Comparison of ENCODE assay signal across 1 cellular context in genomic region chr14:37172024-37172869, GRCh38.
TF ChIP-seq lines count a peak whose summit lies in the region.

Gene SLC25A21 (minus strand): TSS chr14:37172606.

TF ChIP-seq in HepG2, 621 proteins besides CTCF, POLR2A, EP300 and RAD21 (continued from another document and continues in another):
- TF ChIP-seq PRDM15 (CRISPR knock-in tag; IDR thresholded peaks at IDR 0.05) (peak; percentile 73; the same call in 1 of the 2 replicates), NFE2 (CRISPR knock-in tag; IDR thresholded peaks at IDR 0.05) (no peak), YEATS2 (CRISPR knock-in tag; IDR thresholded peaks at IDR 0.05; ENCODE audit: borderline replicate concordance) (peak; percentile 98), HOXA5 (CRISPR knock-in tag; IDR thresholded peaks at IDR 0.05) (peak; percentile 96), ARID3A (IDR thresholded peaks at IDR 0.05; ENCODE audit: low read depth, low read length) (no peak), GZF1 (CRISPR knock-in tag; IDR thresholded peaks at IDR 0.05) (peak; percentile 93), ATF2 (CRISPR knock-in tag; IDR thresholded peaks at IDR 0.05) (peak; percentile 86), POGK (CRISPR knock-in tag; conservative IDR thresholded peaks at IDR 0.05) (peak; percentile 99), ZBTB34 (CRISPR knock-in tag; IDR thresholded peaks at IDR 0.05) (peak; percentile 50), ZNF768 (CRISPR knock-in tag; IDR thresholded peaks at IDR 0.05) (peak; percentile 89), DBP (CRISPR knock-in tag; IDR thresholded peaks at IDR 0.05; ENCODE audit: not compliant biosample characterization) (peak; percentile 91), ZNF224 (CRISPR knock-in tag; IDR thresholded peaks at IDR 0.05) (peak; percentile 100), RBM22 (optimal IDR thresholded peaks at IDR 0.05; ENCODE audit: low read length) (peak; percentile 68), NFRKB (IDR thresholded peaks at IDR 0.05) (peak; percentile 44; the same call in 1 of the 2 replicates), ETV6 (CRISPR knock-in tag; conservative IDR thresholded peaks at IDR 0.05) (peak; percentile 96), ZNF550 (CRISPR knock-in tag; IDR thresholded peaks at IDR 0.05; ENCODE audit: borderline replicate concordance) (peak; percentile 100), KAT2B (IDR thresholded peaks at IDR 0.05; ENCODE audit: borderline replicate concordance, low read depth, low read length) (no peak), SSRP1 (CRISPR knock-in tag; IDR thresholded peaks at IDR 0.05) (peak; percentile 96), ATF3 (CRISPR knock-in tag; IDR thresholded peaks at IDR 0.05) (peak; percentile 47), ZNF326 (CRISPR knock-in tag; IDR thresholded peaks at IDR 0.05; ENCODE audit: borderline replicate concordance) (no peak), GATAD2A (CRISPR knock-in tag; IDR thresholded peaks at IDR 0.05) (peak; percentile 90), ZNF782 (CRISPR knock-in tag; IDR thresholded peaks at IDR 0.05; ENCODE audit: borderline replicate concordance) (peak; percentile 99; the same call in 1 of the 2 replicates), HIC2 (CRISPR knock-in tag; IDR thresholded peaks at IDR 0.05; ENCODE audit: low read depth) (peak; percentile 80), ZBTB8A (CRISPR knock-in tag; IDR thresholded peaks at IDR 0.05; ENCODE audit: borderline replicate concordance, low read depth) (peak; percentile 98), PHF21A (CRISPR knock-in tag; IDR thresholded peaks at IDR 0.05) (peak; percentile 99), ZSCAN9 (CRISPR knock-in tag; IDR thresholded peaks at IDR 0.05; ENCODE audit: borderline replicate concordance) (peak; percentile 93), ZNF737 (CRISPR knock-in tag; IDR thresholded peaks at IDR 0.05; ENCODE audit: borderline replicate concordance) (peak; percentile 99), THRA (CRISPR knock-in tag; IDR thresholded peaks at IDR 0.05; ENCODE audit: borderline replicate concordance) (peak; percentile 87), ZNF598 (CRISPR knock-in tag; IDR thresholded peaks at IDR 0.05; ENCODE audit: borderline replicate concordance) (peak; percentile 100), MBNL3 (CRISPR knock-in tag; conservative IDR thresholded peaks at IDR 0.05) (0 out of 2 replicates have a peak, but pooled peaks have one; percentile 28), ZKSCAN8 (CRISPR knock-in tag; IDR thresholded peaks at IDR 0.05; ENCODE audit: borderline replicate concordance) (no peak; the same call in 1 of the 2 replicates), ZNF567 (CRISPR knock-in tag; IDR thresholded peaks at IDR 0.05; ENCODE audit: borderline replicate concordance) (peak; percentile 100), NAIF1 (CRISPR knock-in tag; IDR thresholded peaks at IDR 0.05; ENCODE audit: borderline replicate concordance) (peak; percentile 88; the same call in 1 of the 2 replicates), ZNF180 (CRISPR knock-in tag; IDR thresholded peaks at IDR 0.05; ENCODE audit: borderline replicate concordance, low read depth) (peak; percentile 55; the same call in 1 of the 2 replicates), JARID2 (CRISPR knock-in tag; IDR thresholded peaks at IDR 0.05; ENCODE audit: insufficient replicate concordance) (peak; percentile 54), GPN1 (CRISPR knock-in tag; IDR thresholded peaks at IDR 0.05; ENCODE audit: borderline replicate concordance) (peak; percentile 72; the same call in 1 of the 2 replicates), FOXA1 (IDR thresholded peaks at IDR 0.05) (no peak), FOXA1 (CRISPR knock-in tag; IDR thresholded peaks at IDR 0.05) (peak; percentile 33; the same call in 1 of the 2 replicates), SATB2 (CRISPR knock-in tag; IDR thresholded peaks at IDR 0.05) (peak; percentile 96), ZFX (CRISPR knock-in tag; IDR thresholded peaks at IDR 0.05; ENCODE audit: low read depth) (peak; percentile 96), PBX3 (CRISPR knock-in tag; IDR thresholded peaks at IDR 0.05; ENCODE audit: borderline replicate concordance) (no peak; the same call in 1 of the 2 replicates), KLF11 (CRISPR knock-in tag; IDR thresholded peaks at IDR 0.05) (0 out of 2 replicates have a peak, but pooled peaks have one; percentile 74), ZBTB1 (CRISPR knock-in tag; IDR thresholded peaks at IDR 0.05; ENCODE audit: borderline replicate concordance) (peak; percentile 58; the same call in 1 of the 2 replicates), ZSCAN20 (CRISPR knock-in tag; IDR thresholded peaks at IDR 0.05; ENCODE audit: borderline replicate concordance) (peak; percentile 96)
- TF ChIP-seq, protein P1, sequence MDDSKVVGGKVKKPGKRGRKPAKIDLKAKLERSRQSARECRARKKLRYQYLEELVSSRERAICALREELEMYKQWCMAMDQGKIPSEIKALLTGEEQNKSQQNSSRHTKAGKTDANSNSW (CRISPR knock-in tag; IDR thresholded peaks at IDR 0.05; ENCODE audit: borderline replicate concordance) = peak; percentile 98; the same call in 1 of the 2 replicates
- TF ChIP-seq, protein P2, sequence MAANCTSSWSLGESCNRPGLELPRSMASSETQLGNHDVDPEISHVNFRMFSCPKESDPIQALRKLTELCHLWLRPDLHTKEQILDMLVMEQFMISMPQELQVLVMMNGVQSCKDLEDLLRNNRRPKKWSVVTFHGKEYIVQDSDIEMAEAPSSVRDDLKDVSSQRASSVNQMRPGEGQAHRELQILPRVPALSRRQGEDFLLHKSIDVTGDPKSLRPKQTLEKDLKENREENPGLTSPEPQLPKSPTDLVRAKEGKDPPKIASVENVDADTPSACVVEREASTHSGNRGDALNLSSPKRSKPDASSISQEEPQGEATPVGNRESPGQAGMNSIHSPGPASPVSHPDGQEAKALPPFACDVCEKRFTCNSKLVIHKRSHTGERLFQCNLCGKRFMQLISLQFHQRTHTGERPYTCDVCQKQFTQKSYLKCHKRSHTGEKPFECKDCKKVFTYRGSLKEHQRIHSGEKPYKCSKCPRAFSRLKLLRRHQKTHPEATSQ (CRISPR knock-in tag; IDR thresholded peaks at IDR 0.05; ENCODE audit: borderline replicate concordance) = peak; percentile 99
